Comparison of ENCODE assay signal across 18 cellular contexts in the genomic region with DNA sequence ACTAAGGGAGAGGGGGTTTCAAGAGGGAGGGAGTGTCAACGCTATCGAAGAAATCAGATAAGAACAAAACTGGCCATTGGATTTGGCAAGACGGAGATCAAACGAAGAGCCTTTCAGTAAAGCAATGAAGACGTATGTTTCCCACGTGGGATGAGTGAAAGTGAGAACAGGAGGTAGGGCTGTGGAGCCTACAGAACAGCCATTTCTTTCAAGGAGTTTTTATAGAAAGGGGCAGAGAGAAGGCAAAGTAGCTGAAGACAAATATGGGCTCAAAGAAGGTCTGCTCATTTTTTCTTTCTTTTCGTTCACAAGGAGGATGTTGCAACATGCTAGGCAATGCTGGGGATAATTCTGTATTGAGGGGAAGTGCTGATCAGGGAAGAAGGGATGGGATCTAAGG.
DNase-seq lines count a peak whose midpoint lies in the region; ATAC-seq and TF ChIP-seq lines count a peak whose summit lies in the region.
"Had no signal": no experiment of that assay in that cellular context is flagged by ENCODE, and none has a peak within 500 bp of the region (broad histone marks: within the 10 kb centered on the region; RNA-seq: fewer than 3 reads in every experiment).

No MANE protein-coding gene starts in this region.

- intact Hi-C loops in Panc1 (cut with micrococcal nuclease; ENCODE audit: unreplicated experiment) (loop anchor here (10.0 kb wide), 1 partner anchor 172 kb away; no protein-coding TSS in a partner anchor), transverse colon (cut with DNase I; ENCODE audit: low total_unique reads) (loop anchor here (10.0 kb wide), 1 partner anchor 482 kb away; a partner anchor contains a TSS)

- H2BK5ac ChIP-seq in mesenchymal stem cell (ENCODE audit: low read depth, low read length, poor library complexity, severe bottlenecking), result no peak overlapping the region

- H3K4me2 ChIP-seq in mesenchymal stem cell (ENCODE audit: low read length, poor library complexity, severe bottlenecking), result no peak overlapping the region

- no peak for TF ChIP-seq CTCF in GM12865 (IDR thresholded peaks at IDR 0.05; ENCODE audit: insufficient read depth, low read depth, low read length, missing control alignments)
- no peak for TF ChIP-seq CTCF in GM20000 (IDR thresholded peaks at IDR 0.05; ENCODE audit: extremely low read depth, missing control alignments)
- no peak for TF ChIP-seq CTCF in Panc1 (IDR thresholded peaks at IDR 0.05)
- TF ChIP-seq CTCF in transverse colon (IDR thresholded peaks at IDR 0.05), result no peak

- DNase-seq in GM12865 (ENCODE audit: low read depth) (peak; percentile 59), GM20000 (ENCODE audit: low spot score) (peak; percentile 30), Panc1 (ENCODE audit: low read depth, low spot score) (no peak), mesenchymal stem cell (no peak), transverse colon (no peak), NCI-H2196 treated with DMSO at 0.1 percent for 48 hours (lab: John Stamatoyannopoulos, UW; ENCODE audit: unreplicated experiment) (no peak)
- DNase-seq: activated CD4-positive, alpha-beta memory T cell treated with anti-CD3 and anti-CD28 coated beads, Interleukin-2, amount 10 ng/mL, durations not matched to agents 7 days and 5 days; anterior cingulate cortex; H7; heart left ventricle; midbrain; NCI-H1417; right cardiac atrium; SHP77 treated with DMSO at 0.1 percent for 48 hours; stimulated activated CD4-positive, alpha-beta T cell treated with anti-CD3 and anti-CD28 coated beads, Interleukin-1b, Interleukin-23, amount 100 ng/mL, for 48 hours; testis had no signal

- H3K18ac ChIP-seq in mesenchymal stem cell (ENCODE audit: low read depth in 1 of 2, low read length in 2 of 2), result peak overlapping the region in 1 of 2 experiments; percentile 9

- WGBS in mesenchymal stem cell, result 93% methylated on average over 7 of the region's 7 CpGs
- 68 to 82% methylated on average over 7 of the region's 7 CpGs for WGBS in transverse colon (ENCODE audit: low coverage in 1 of 2), 2 donors

- H3K4me3 ChIP-seq in GM12865 (ENCODE audit: low read depth, low read length), result no peak overlapping the region
- H3K4me3 ChIP-seq in Panc1 (ENCODE audit: low read depth in 2 of 2, low read length in 2 of 2), result no peak overlapping the region
- no peak overlapping the region for H3K4me3 ChIP-seq in mesenchymal stem cell (ENCODE audit: insufficient read depth in 1 of 2, low read depth in 1 of 2, low read length in 2 of 2)
- no peak overlapping the region for H3K4me3 ChIP-seq in transverse colon
- H3K4me3 ChIP-seq: heart left ventricle, testis had no signal

- in situ Hi-C loops in Panc1 (cut with HindIII; ENCODE audit: low pct_unique_long_range_greater_than_20kb, low sequenced_read_pairs) (no loop called here), transverse colon (cut with MboI; ENCODE audit: low pct_ligation_motif_present in 1 of 4, low pct_unique_long_range_greater_than_20kb in 1 of 4, low sequenced_read_pairs in 3 of 4) (loop anchor here in 3 of 4 donors (5.0 to 25.0 kb wide), 3 partner anchors 315 to 735 kb away; a partner anchor contains a TSS)

- no peaks in the 10 kb centered on the region for H3K27me3 ChIP-seq in Panc1 (ENCODE audit: control insufficient read depth, insufficient read depth, low read length)
- H3K27me3 ChIP-seq in mesenchymal stem cell (ENCODE audit: control insufficient read depth in 1 of 2, insufficient read depth in 1 of 2, low read length in 2 of 2), result no peaks in the 10 kb centered on the region
- no peaks in the 10 kb centered on the region for H3K27me3 ChIP-seq in transverse colon
- H3K27me3 ChIP-seq: heart left ventricle, testis had no signal

- H2AK5ac ChIP-seq in mesenchymal stem cell (ENCODE audit: low read length, severe bottlenecking), result peak overlapping the region; percentile 99

- no peak for TF ChIP-seq POLR2A in transverse colon (IDR thresholded peaks at IDR 0.05)

- H3K27ac ChIP-seq in Panc1 (ENCODE audit: low read length) (peak overlapping the region; percentile 14; the same call in 1 of the 2 replicates), mesenchymal stem cell (ENCODE audit: low read length, poor library complexity, severe bottlenecking) (no peak overlapping the region), transverse colon (no peak overlapping the region)
- H3K27ac ChIP-seq: testis had no signal

- H3K79me1 ChIP-seq in mesenchymal stem cell (replicated peaks; ENCODE audit: low read length, poor library complexity, severe bottlenecking), result peaks cover 16% of the 10 kb centered on the region

- H3K36me3 ChIP-seq in Panc1 (ENCODE audit: control insufficient read depth, insufficient read depth, low read length), result no peaks in the 10 kb centered on the region
- peaks cover 0 to 9% of the 10 kb centered on the region in 2 experiments for H3K36me3 ChIP-seq in mesenchymal stem cell (ENCODE audit: control insufficient read depth in 1 of 2, insufficient read depth in 2 of 2, low read depth in 1 of 2, low read length in 2 of 2)
- H3K36me3 ChIP-seq in transverse colon, result no peaks in the 10 kb centered on the region

- no peak for TF ChIP-seq EP300 in transverse colon (IDR thresholded peaks at IDR 0.05; ENCODE audit: low read depth)

- no peak overlapping the region for H3K9ac ChIP-seq in mesenchymal stem cell (ENCODE audit: low read length)

- H2BK120ac ChIP-seq in mesenchymal stem cell (ENCODE audit: low read depth, low read length), result no peak overlapping the region

- peak overlapping the region; percentile 50 to 65 for H2BK12ac ChIP-seq in mesenchymal stem cell (ENCODE audit: low read length in 2 of 2)

- H3K9me3 ChIP-seq in Panc1 (ENCODE audit: control insufficient read depth, insufficient read depth, low read depth, low read length) (no peaks in the 10 kb centered on the region), mesenchymal stem cell (ENCODE audit: control insufficient read depth, low read length) (no peaks in the 10 kb centered on the region), transverse colon (no peaks in the 10 kb centered on the region)
- H3K9me3 ChIP-seq: heart left ventricle, testis had no signal

- no peak overlapping the region for H3K14ac ChIP-seq in mesenchymal stem cell (ENCODE audit: low read length in 2 of 2)

- POLR2A ChIA-PET in Panc1 (lab: Charles Lee), result no interaction called here

- H3K4me1 ChIP-seq in Panc1 (ENCODE audit: control insufficient read depth, insufficient read depth, low read length) (peaks cover 16% of the 10 kb centered on the region; the same call in 1 of the 2 replicates), mesenchymal stem cell (ENCODE audit: control insufficient read depth, insufficient read depth, low read depth, low read length) (peaks cover 13% of the 10 kb centered on the region), transverse colon (peaks cover 4 to 34% (median 9%) of the 10 kb centered on the region in 4 donors)
- H3K4me1 ChIP-seq: testis had no signal

- peak overlapping the region; percentile 47 for H4K91ac ChIP-seq in mesenchymal stem cell (ENCODE audit: low read length)

- no TSS peak for BruUV-seq in Panc1 (replicated peaks; lab: Mats Ljungman, UMichigan)

- no peak overlapping the region for H2AFZ ChIP-seq in mesenchymal stem cell (ENCODE audit: low read depth, low read length)

- no peak for ATAC-seq in Panc1
- no peak for ATAC-seq in GM21528 (IDR thresholded peaks at IDR 0.05; ENCODE audit: low FRiP score, unreplicated experiment)
- ATAC-seq in HG02981 (IDR thresholded peaks at IDR 0.05; ENCODE audit: unreplicated experiment), result no peak
- ATAC-seq: heart left ventricle, right cardiac atrium had no signal

- H4K8ac ChIP-seq in mesenchymal stem cell (ENCODE audit: low read length), result no peak overlapping the region

- H2BK15ac ChIP-seq in mesenchymal stem cell (ENCODE audit: low read depth, poor library complexity, severe bottlenecking), result peak overlapping the region; percentile 68

- no peak overlapping the region for H3K4ac ChIP-seq in mesenchymal stem cell (ENCODE audit: low read depth in 1 of 2, low read length in 2 of 2)

- CTCF ChIA-PET in Panc1 (lab: Charles Lee), result no interaction called here

- no peak overlapping the region for H3K23ac ChIP-seq in mesenchymal stem cell (ENCODE audit: low read length in 2 of 2)

Comparison
In these comparisons a context has a peak if more than half of its experiments do, and no peak if none do; other contexts are left out.
1. DNase-seq: peak in GM12865 (single experiment) and GM20000 (single experiment); none in Panc1 (single experiment), mesenchymal stem cell (single experiment), transverse colon (single experiment) and NCI-H2196 treated with DMSO at 0.1 percent for 48 hours (single experiment).